ENCODE assay signal across 1 cellular context in genomic region chr7:17300012-17300411, GRCh38.
TF ChIP-seq lines count a peak whose summit lies in the region.

No MANE protein-coding gene starts in this region.

TF ChIP-seq in SK-N-SH treated with all-trans-retinoic acid at 6 μM for 48 hours, 23 proteins besides CTCF, POLR2A, EP300 and RAD21 (continued from another document):
- TF ChIP-seq PATZ1 (CRISPR knock-in tag; IDR thresholded peaks at IDR 0.05; ENCODE audit: borderline replicate concordance), result no peak
- TF ChIP-seq GLIS3 (CRISPR knock-in tag; IDR thresholded peaks at IDR 0.05), result no peak
- TF ChIP-seq SNAI2 (CRISPR knock-in tag; IDR thresholded peaks at IDR 0.05), result no peak
- no peak for TF ChIP-seq ZNF8 (CRISPR knock-in tag; IDR thresholded peaks at IDR 0.05)
- no peak for TF ChIP-seq TOX (CRISPR knock-in tag; IDR thresholded peaks at IDR 0.05; ENCODE audit: borderline replicate concordance)
- TF ChIP-seq ZNF565 (CRISPR knock-in tag; conservative IDR thresholded peaks at IDR 0.05; ENCODE audit: low read depth), result no peak
